Comparison of ENCODE assay signal across 16 cellular contexts in the genomic region with DNA sequence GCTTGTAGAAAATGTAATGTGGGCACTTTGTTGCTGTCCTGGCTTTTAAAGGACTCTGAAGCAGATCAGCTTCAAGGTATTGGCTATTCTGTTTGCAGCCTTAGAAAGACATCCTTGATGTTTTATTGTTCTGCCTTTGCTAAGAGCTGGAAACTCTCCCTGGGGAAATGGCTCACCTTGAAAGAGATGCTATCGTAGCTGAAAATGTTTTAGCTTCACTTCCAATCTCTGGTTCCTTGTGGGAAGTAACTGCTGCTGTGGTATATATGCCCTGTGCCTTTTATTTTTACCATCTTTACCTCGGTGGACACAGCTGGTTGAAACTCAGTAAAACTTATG.
A peak's percentile ranks its signal among the peaks of the same experiment; 100 is the strongest.
DNase-seq lines count a peak whose midpoint lies in the region; ATAC-seq and TF ChIP-seq lines count a peak whose summit lies in the region.
"Had no signal": no experiment of that assay in that cellular context is flagged by ENCODE, and none has a peak within 500 bp of the region (broad histone marks: within the 10 kb centered on the region; RNA-seq: fewer than 3 reads in every experiment).

No MANE protein-coding gene starts in this region.

- no peaks in the 10 kb centered on the region for H3K9me3 ChIP-seq in osteoblast (ENCODE audit: low read depth, low read length)

- H3K4me3 ChIP-seq in brain microvascular endothelial cell (ENCODE audit: low read depth, low read length) (peak overlapping the region; percentile 12), osteoblast (ENCODE audit: insufficient read depth, low read length) (peak overlapping the region; percentile 1)

- no peak for ATAC-seq in natural killer cell treated with Interleukin-12 subunit alpha and Interleukin-12 subunit beta and Interleukin-15 and Interleukin-18, amount 100 ng/mL, for 72 hours
- ATAC-seq in natural killer cell (no peak), sciatic nerve (no peak)
- ATAC-seq: naive thymus-derived CD8-positive, alpha-beta T cell; stimulated activated naive B cell treated with anti-CD40 and anti-IgM and Interleukin-4, amounts not matched to agents 10 μg/mL and 1 μg/mL and 100 μg/mL, for 72 hours had no signal

- peak overlapping the region; percentile 73 for H3K4me2 ChIP-seq in osteoblast (ENCODE audit: insufficient read depth, low read length)

- no peaks in the 10 kb centered on the region for H3K27me3 Mint-ChIP-seq in natural killer cell treated with Interleukin-12 subunit alpha and Interleukin-12 subunit beta and Interleukin-15 and Interleukin-18, amount 100 ng/mL, for 72 hours
- peaks cover 29 to 31% of the 10 kb centered on the region in 2 donors for H3K27me3 Mint-ChIP-seq in natural killer cell (ENCODE audit: low read depth in 2 of 2)
- H3K27me3 Mint-ChIP-seq: naive thymus-derived CD8-positive, alpha-beta T cell; stimulated activated naive B cell treated with anti-CD40 and anti-IgM and Interleukin-4, amounts not matched to agents 10 μg/mL and 1 μg/mL and 100 μg/mL, for 72 hours had no signal

- H3K36me3 ChIP-seq in brain microvascular endothelial cell (replicated peaks) (no peaks in the 10 kb centered on the region), osteoblast (ENCODE audit: insufficient read depth, low read length) (no peaks in the 10 kb centered on the region)

- peak overlapping the region; percentile 98 for H3K27ac ChIP-seq in brain microvascular endothelial cell
- H3K27ac ChIP-seq in osteoblast (ENCODE audit: low read depth, low read length) = peak overlapping the region; percentile 97

- H3K4me1 Mint-ChIP-seq in natural killer cell treated with Interleukin-12 subunit alpha and Interleukin-12 subunit beta and Interleukin-15 and Interleukin-18, amount 100 ng/mL, for 72 hours (ENCODE audit: low read depth in 2 of 2) = peaks cover 55 to 63% of the 10 kb centered on the region in 2 donors
- peaks cover 26% of the 10 kb centered on the region in 2 donors for H3K4me1 Mint-ChIP-seq in natural killer cell

- TF ChIP-seq CTCF in natural killer cell (IDR thresholded peaks at IDR 0.05) (no peak), brain microvascular endothelial cell (IDR thresholded peaks at IDR 0.05; ENCODE audit: low read depth, low read length, missing control alignments) (no peak), osteoblast (IDR thresholded peaks at IDR 0.05; ENCODE audit: extremely low read depth, low read depth, low read length) (no peak)

- no peak overlapping the region for H2AFZ ChIP-seq in osteoblast (ENCODE audit: low read length)

- H3K9me3 Mint-ChIP-seq in natural killer cell treated with Interleukin-12 subunit alpha and Interleukin-12 subunit beta and Interleukin-15 and Interleukin-18, amount 100 ng/mL, for 72 hours = no peaks in the 10 kb centered on the region
- H3K9me3 Mint-ChIP-seq in natural killer cell = no peaks in the 10 kb centered on the region
- H3K9me3 Mint-ChIP-seq: naive thymus-derived CD8-positive, alpha-beta T cell; stimulated activated naive B cell treated with anti-CD40 and anti-IgM and Interleukin-4, amounts not matched to agents 10 μg/mL and 1 μg/mL and 100 μg/mL, for 72 hours had no signal

- peaks cover 34% of the 10 kb centered on the region for H3K79me2 ChIP-seq in osteoblast (ENCODE audit: insufficient read depth, low read length)

- in situ Hi-C loops in brain microvascular endothelial cell (cut with HindIII; ENCODE audit: low pct_ligation_motif_present, low sequenced_read_pairs) = loop anchor here (25.0 kb wide), 1 partner anchor 141 kb away; no protein-coding TSS in a partner anchor

- peak overlapping the region; percentile 99 to 100 for H3K27ac Mint-ChIP-seq in natural killer cell treated with Interleukin-12 subunit alpha and Interleukin-12 subunit beta and Interleukin-15 and Interleukin-18, amount 100 ng/mL, for 72 hours
- H3K27ac Mint-ChIP-seq in natural killer cell = no peak overlapping the region
- H3K27ac Mint-ChIP-seq: stimulated activated naive B cell treated with anti-CD40 and anti-IgM and Interleukin-4, amounts not matched to agents 10 μg/mL and 1 μg/mL and 100 μg/mL, for 72 hours had no signal

- no peaks in the 10 kb centered on the region for H3K36me3 Mint-ChIP-seq in natural killer cell treated with Interleukin-12 subunit alpha and Interleukin-12 subunit beta and Interleukin-15 and Interleukin-18, amount 100 ng/mL, for 72 hours
- no peaks in the 10 kb centered on the region for H3K36me3 Mint-ChIP-seq in natural killer cell
- H3K36me3 Mint-ChIP-seq: naive thymus-derived CD8-positive, alpha-beta T cell had no signal

- intact Hi-C loops in natural killer cell (cut with micrococcal nuclease) (no loop called here), sciatic nerve (cut with DNase I) (no loop called here)

- no peaks in the 10 kb centered on the region for H3K27me3 ChIP-seq in brain microvascular endothelial cell (replicated peaks)
- H3K27me3 ChIP-seq in osteoblast (ENCODE audit: insufficient read depth, low read length) = no peaks in the 10 kb centered on the region

- peaks cover 98% of the 10 kb centered on the region for H3K4me1 ChIP-seq in osteoblast (ENCODE audit: insufficient read depth, low read length)

- H4K20me1 ChIP-seq in osteoblast (ENCODE audit: insufficient read depth, low read length) = no peaks in the 10 kb centered on the region

- DNase-seq in natural killer cell treated with Interleukin-12 subunit alpha and Interleukin-12 subunit beta and Interleukin-15 and Interleukin-18, amount 100 ng/mL, for 72 hours (ENCODE audit: low spot score) = peak; percentile 8
- DNase-seq in natural killer cell (no peak), brain microvascular endothelial cell (no peak), osteoblast (ENCODE audit: insufficient read length, low spot score, missing footprints) (no peak), HUDEP-2 (lab: John Stamatoyannopoulos, UW; ENCODE audit: unreplicated experiment in 76 of 76) (no peak), iPS-NIHi11 (ENCODE audit: low spot score) (no peak), sciatic nerve (ENCODE audit: low spot score) (no peak)
- DNase-seq in activated CD8-positive, alpha-beta memory T cell treated with anti-CD3 and anti-CD28 coated beads, Interleukin-2, amount 50 U/mL, for 4 hours = no peak
- DNase-seq: DMS53; head of caudate nucleus; NCI-H146; NCI-H526; retina; stimulated activated naive B cell treated with anti-CD40 and anti-IgM and Interleukin-4, amounts not matched to agents 10 μg/mL and 1 μg/mL and 100 μg/mL, for 72 hours; T-helper 1 cell had no signal

- peak overlapping the region; percentile 80 for H3K4me3 Mint-ChIP-seq in natural killer cell treated with Interleukin-12 subunit alpha and Interleukin-12 subunit beta and Interleukin-15 and Interleukin-18, amount 100 ng/mL, for 72 hours
- no peak overlapping the region for H3K4me3 Mint-ChIP-seq in natural killer cell
- H3K4me3 Mint-ChIP-seq: stimulated activated naive B cell treated with anti-CD40 and anti-IgM and Interleukin-4, amounts not matched to agents 10 μg/mL and 1 μg/mL and 100 μg/mL, for 72 hours had no signal

Comparison
In these comparisons a context has a peak if more than half of its experiments do, and no peak if none do; other contexts are left out.
1. H3K27ac Mint-ChIP-seq: peak in natural killer cell treated with Interleukin-12 subunit alpha and Interleukin-12 subunit beta and Interleukin-15 and Interleukin-18, amount 100 ng/mL, for 72 hours (2 of 2); none in natural killer cell (0 of 2).